ENCODE assay signal across 8 cellular contexts in genomic region chr3:184710870-184711365, GRCh38. TPM values are rescaled to one million over a fixed set of nuclear protein-coding genes. Genes with fewer than 3 reads are reported as not detected.
DNase-seq lines count a peak whose midpoint lies in the region; ATAC-seq and TF ChIP-seq lines count a peak whose summit lies in the region.

No MANE protein-coding gene starts in this region.

- peaks cover 6% of the 10 kb centered on the region for H3K36me3 Mint-ChIP-seq in memory B cell

- peak overlapping the region; percentile 88 for H3K4me3 Mint-ChIP-seq in memory B cell

- H3K27me3 Mint-ChIP-seq in memory B cell = no peaks in the 10 kb centered on the region

- no peaks in the 10 kb centered on the region for H3K9me3 ChIP-seq in Panc1 (ENCODE audit: control insufficient read depth, insufficient read depth, low read depth, low read length)
- no peaks in the 10 kb centered on the region for H3K9me3 ChIP-seq in thyroid gland

- ATAC-seq in GM18505 (IDR thresholded peaks at IDR 0.05; ENCODE audit: unreplicated experiment) (peak; percentile 46), HG02970 (IDR thresholded peaks at IDR 0.05; ENCODE audit: low FRiP score, unreplicated experiment) (peak; percentile 42), Panc1 (no peak), memory B cell (ENCODE audit: low read depth) (peak; percentile 79)

- peaks cover 2% of the 10 kb centered on the region for H3K9me3 Mint-ChIP-seq in memory B cell

- intact Hi-C loops in Panc1 (cut with micrococcal nuclease; ENCODE audit: unreplicated experiment) (no loop called here), thyroid gland (cut with DNase I) (no loop called here)

- H3K27ac Mint-ChIP-seq in memory B cell = peak overlapping the region; percentile 77

- H3K4me1 Mint-ChIP-seq in memory B cell = peaks cover 23% of the 10 kb centered on the region

- in situ Hi-C loops in Panc1 (cut with HindIII; ENCODE audit: low pct_unique_long_range_greater_than_20kb, low sequenced_read_pairs) = no loop called here

- TF ChIP-seq CTCF in 22Rv1 (IDR thresholded peaks at IDR 0.05) (no peak), Panc1 (IDR thresholded peaks at IDR 0.05) (no peak), thyroid gland (IDR thresholded peaks at IDR 0.05) (no peak)

- CTCF ChIA-PET in Panc1 (lab: Charles Lee) = no interaction called here

- WGBS in thyroid gland, 2 donors = 12 to 25% methylated on average over 13 of the region's 13 CpGs

- H3K4me3 ChIP-seq in Panc1 (ENCODE audit: low read depth in 2 of 2, low read length in 2 of 2) = peak overlapping the region; percentile 90 to 92
- H3K4me3 ChIP-seq in thyroid gland (replicated peaks in 1 of 3) = peak overlapping the region; percentile 81 to 97 (median 92)

- H3K27ac ChIP-seq in 22Rv1 = peak overlapping the region; percentile 91
- H3K27ac ChIP-seq in Panc1 (ENCODE audit: low read length) = peak overlapping the region; percentile 92
- H3K27ac ChIP-seq in cingulate gyrus (ENCODE audit: low read depth, low read length) = peak overlapping the region; percentile 81
- peak overlapping the region in 2 of 3 donors; percentile 91 to 95 for H3K27ac ChIP-seq in thyroid gland

- TF ChIP-seq POLR2A in GM18505 (IDR thresholded peaks at IDR 0.05; ENCODE audit: borderline replicate concordance, extremely low read depth, insufficient read depth, insufficient read length) = no peak
- no peak for TF ChIP-seq POLR2A in thyroid gland (IDR thresholded peaks at IDR 0.05)

- H3K27me3 ChIP-seq in Panc1 (ENCODE audit: control insufficient read depth, insufficient read depth, low read length) = no peaks in the 10 kb centered on the region
- no peaks in the 10 kb centered on the region for H3K27me3 ChIP-seq in thyroid gland

- POLR2A ChIA-PET in Panc1 (lab: Charles Lee) = interaction anchor here (0.6 kb wide), 1 partner anchor 985 kb away, joined by 3 read pairs; no protein-coding TSS in a partner anchor

- BruUV-seq in Panc1 (replicated peaks; lab: Mats Ljungman, UMichigan) = no TSS peak

- peaks cover 9% of the 10 kb centered on the region for H3K4me1 ChIP-seq in Panc1 (ENCODE audit: control insufficient read depth, insufficient read depth, low read length)
- H3K4me1 ChIP-seq in thyroid gland = peaks cover 14 to 17% of the 10 kb centered on the region in 2 donors

- DNase-seq in Panc1 (ENCODE audit: low read depth, low spot score) (no peak), memory B cell (ENCODE audit: low spot score in 2 of 2) (peak; percentile 27 to 37), thyroid gland (no peak), NCI-H1092 (lab: John Stamatoyannopoulos, UW) (no peak)

- H3K36me3 ChIP-seq in Panc1 (ENCODE audit: control insufficient read depth, insufficient read depth, low read length) (peaks cover 6% of the 10 kb centered on the region; the same call in 1 of the 2 replicates), thyroid gland (no peaks in the 10 kb centered on the region)

RNA-seq across cellular contexts. Expression of gene MAGEF1, which starts 0.9 kb away (rescaled TPM):
- total RNA-seq in Panc1 (2021; ENCODE audit: unreplicated experiment) (27.7 TPM), thyroid gland (10 to 100 TPM; 48.8 to 70.8 (median 63.5) TPM)
- polyA plus RNA-seq in Panc1 (2012; ENCODE audit: insufficient read length) = 33.6 TPM

Comparison
In these comparisons a context has a peak if more than half of its experiments do, and no peak if none do; other contexts are left out.
1. DNase-seq: peak in memory B cell (2 of 2); none in Panc1 (single experiment), thyroid gland (0 of 2) and NCI-H1092 (single experiment).
2. Peak in every context shown above with its lines, with median percentiles within 50 percentile points of each other: H3K27ac ChIP-seq.